ENCODE assay signal across 8 cellular contexts in the genomic region with DNA sequence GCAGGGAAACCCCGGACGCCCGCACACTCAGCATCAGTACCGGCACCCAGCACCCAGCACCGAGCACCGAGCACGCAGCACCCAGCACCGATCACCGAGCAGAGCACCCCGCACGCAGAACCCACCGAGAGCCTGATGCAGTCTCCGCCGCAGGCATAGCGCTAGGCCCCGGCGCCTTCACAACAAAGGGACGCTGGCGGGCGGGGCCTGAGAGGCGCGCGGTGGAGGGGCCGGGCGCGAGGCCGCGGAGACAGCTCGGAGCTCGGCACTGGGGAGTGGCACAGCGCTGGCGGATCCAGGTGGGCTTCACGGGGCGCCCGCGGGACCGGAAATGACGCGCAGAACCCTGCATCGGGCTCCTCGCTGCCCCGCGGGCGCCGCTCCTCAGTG. TPM values are rescaled to one million over a fixed set of nuclear protein-coding genes. Genes with fewer than 3 reads are reported as not detected.
DNase-seq lines count a peak whose midpoint lies in the region; ATAC-seq and TF ChIP-seq lines count a peak whose summit lies in the region.
"Not testable (repeated sequence)": the region's sequence is repeated elsewhere in the genome, so short reads cannot be mapped to it uniquely, and the experiment has no call there.

No MANE protein-coding gene starts in this region.

- not testable (repeated sequence) for H2AFZ ChIP-seq in KMS-11 (ENCODE audit: low read depth)

- H3K36me3 Mint-ChIP-seq in endothelial cell (ENCODE audit: low read depth, unreplicated experiment), result not testable (repeated sequence)

- peak overlapping the region; percentile 68 for H3K4me3 ChIP-seq in BLaER1
- not testable (repeated sequence) for H3K4me3 ChIP-seq in KMS-11 (IDR thresholded peaks at IDR 0.05; ENCODE audit: insufficient read depth, low read depth, low read length)

- H3K4me2 ChIP-seq in BLaER1, KMS-11: not testable (repeated sequence)

- ATAC-seq in GM21576 (IDR thresholded peaks at IDR 0.05; ENCODE audit: unreplicated experiment), result peak; percentile 37

- not testable (repeated sequence) for H3K27me3 ChIP-seq in BLaER1; KMS-11 (ENCODE audit: insufficient read depth, low read depth)

- H3K27ac Mint-ChIP-seq in endothelial cell (ENCODE audit: unreplicated experiment), result not testable (repeated sequence)

- not testable (repeated sequence) for H3K79me2 ChIP-seq in KMS-11 (ENCODE audit: insufficient read depth, low read depth)

- peaks cover 11% of the 10 kb centered on the region; the same call in 1 of the 2 replicates for H3K36me3 ChIP-seq in BLaER1
- not testable (repeated sequence) for H3K36me3 ChIP-seq in KMS-11 (ENCODE audit: insufficient read depth)

- H3K9me3 ChIP-seq in BLaER1, result not testable (repeated sequence)

- not testable (repeated sequence) for H3K27me3 Mint-ChIP-seq in endothelial cell (ENCODE audit: unreplicated experiment)

- peaks cover 23% of the 10 kb centered on the region for H4K20me1 ChIP-seq in BLaER1
- H4K20me1 ChIP-seq in KMS-11 (ENCODE audit: insufficient read depth), result not testable (repeated sequence)

- H3K4me3 Mint-ChIP-seq in endothelial cell (ENCODE audit: unreplicated experiment), result not testable (repeated sequence)

- H3K4me1 ChIP-seq in BLaER1, result peaks cover 16% of the 10 kb centered on the region
- not testable (repeated sequence) for H3K4me1 ChIP-seq in KMS-11 (ENCODE audit: low read depth, poor library complexity, severe bottlenecking)

- not testable (repeated sequence) for H3K9me3 Mint-ChIP-seq in endothelial cell (ENCODE audit: unreplicated experiment)

- H3K9ac ChIP-seq in BLaER1 (peak overlapping the region; percentile 92), KMS-11 (peak overlapping the region; percentile 79)

- not testable (repeated sequence) for H3K4me1 Mint-ChIP-seq in endothelial cell (ENCODE audit: unreplicated experiment)

- peak; percentile 73 for DNase-seq in activated T-cell treated with anti-CD3 and anti-CD28 coated beads for 1 hour (ENCODE audit: low read depth)
- peak; percentile 73 for DNase-seq in endothelial cell (ENCODE audit: low spot score)
- peak; percentile 40 for DNase-seq in medulla oblongata (ENCODE audit: extremely low spot score)
- DNase-seq in stimulated activated CD4-positive, alpha-beta T cell treated with anti-CD3 and anti-CD28 coated beads, Interleukin-4, amount 100 ng/mL, for 1 hour, result peak; percentile 77

- H3K27ac ChIP-seq in BLaER1 (peak overlapping the region; percentile 97), KMS-11 (peak overlapping the region; percentile 92)

- not testable (repeated sequence) for TF ChIP-seq CTCF in KMS-11 (conservative IDR thresholded peaks at IDR 0.05; ENCODE audit: low read depth, low read length); endothelial cell (IDR thresholded peaks at IDR 0.05; ENCODE audit: unreplicated experiment)

TF ChIP-seq in PFSK-1, 5 proteins besides CTCF, POLR2A, EP300 and RAD21:
- 0 out of 2 replicates have a peak, but pooled peaks have one; percentile 39 for TF ChIP-seq POLR2AphosphoS5 (IDR thresholded peaks at IDR 0.05; ENCODE audit: low read depth, low read length)

RNA-seq across cellular contexts. Expression of gene SLC35E2B, which starts 0.3 kb away (rescaled TPM):
- polyA plus RNA-seq in PFSK-1 (2012; ENCODE audit: insufficient read length, low read depth), result 33.2 TPM
- total RNA-seq in endothelial cell (ENCODE audit: unreplicated experiment), result 140 TPM

RNA-seq across cellular contexts. Expression of gene CDK11A, which starts 31.8 kb away (rescaled TPM):
- polyA plus RNA-seq in PFSK-1 (2012; ENCODE audit: insufficient read length, low read depth), result 66.4 TPM
- 109 TPM for total RNA-seq in endothelial cell (ENCODE audit: unreplicated experiment)

RNA-seq across cellular contexts. Expression of gene CDK11B, which starts 33.5 kb away (rescaled TPM):
- 43.3 TPM for polyA plus RNA-seq in PFSK-1 (2012; ENCODE audit: insufficient read length, low read depth)
- 71.0 TPM for total RNA-seq in endothelial cell (ENCODE audit: unreplicated experiment)
